8 cellular contexts compared by ENCODE assay signal in genomic region chr2:74548285-74548918, GRCh38. TPM values are rescaled to one million over a fixed set of nuclear protein-coding genes. Genes with fewer than 3 reads are reported as not detected.
DNase-seq lines count a peak whose midpoint lies in the region; ATAC-seq and TF ChIP-seq lines count a peak whose summit lies in the region.
"Had no signal": no experiment of that assay in that cellular context is flagged by ENCODE, and none has a peak within 500 bp of the region (broad histone marks: within the 10 kb centered on the region; RNA-seq: fewer than 3 reads in every experiment).

No MANE protein-coding gene starts in this region.

- H3K4me3 ChIP-seq in endodermal cell (ENCODE audit: low read length) (peak overlapping the region; percentile 73), skeletal muscle tissue (ENCODE audit: low read length in 3 of 3) (peak overlapping the region; percentile 62 to 67 (median 62))

- H3K9ac ChIP-seq in endodermal cell (ENCODE audit: extremely low read depth, low read length, poor library complexity, severe bottlenecking), result no peak overlapping the region
- peak overlapping the region; percentile 59 to 70 (median 62) for H3K9ac ChIP-seq in skeletal muscle tissue (ENCODE audit: low read depth in 1 of 3, low read length in 3 of 3)

- 12 to 21% methylated on average over 14 to 28 of the region's 28 CpGs for WGBS in endodermal cell (ENCODE audit: insufficient coverage in 1 of 2, insufficient read length in 1 of 2), 2 experiments

- no peak overlapping the region for H3K27ac Mint-ChIP-seq in endodermal cell

- no peaks in the 10 kb centered on the region for H3K4me1 ChIP-seq in endodermal cell (ENCODE audit: control insufficient read depth, insufficient read depth, low read length)
- H3K4me1 ChIP-seq in skeletal muscle tissue (ENCODE audit: control insufficient read depth in 3 of 3, insufficient read depth in 3 of 3, low read length in 3 of 3), result peaks cover 16 to 23% (median 18%) of the 10 kb centered on the region in 3 donors

- peaks cover 17% of the 10 kb centered on the region for H3K4me1 Mint-ChIP-seq in endodermal cell

- peaks cover 62% of the 10 kb centered on the region for H3K27me3 ChIP-seq in endodermal cell (ENCODE audit: control insufficient read depth, insufficient read depth, low read length, poor library complexity, severe bottlenecking)
- H3K27me3 ChIP-seq in skeletal muscle tissue (ENCODE audit: control insufficient read depth in 3 of 3, insufficient read depth in 3 of 3, low read length in 3 of 3), result peaks cover 7 to 39% (median 24%) of the 10 kb centered on the region in 3 donors

- H3K9me3 ChIP-seq in endodermal cell (ENCODE audit: control insufficient read depth, low read length), result no peaks in the 10 kb centered on the region
- no peaks in the 10 kb centered on the region for H3K9me3 ChIP-seq in skeletal muscle tissue (ENCODE audit: control insufficient read depth in 3 of 3, low read length in 3 of 3)

- H3K36me3 ChIP-seq in endodermal cell (ENCODE audit: control insufficient read depth, insufficient read depth, low read length), result no peaks in the 10 kb centered on the region
- H3K36me3 ChIP-seq in skeletal muscle tissue (ENCODE audit: control insufficient read depth in 3 of 3, insufficient read depth in 3 of 3, low read length in 3 of 3), result no peaks in the 10 kb centered on the region

- no peak for ATAC-seq in HG02610 (IDR thresholded peaks at IDR 0.05; ENCODE audit: unreplicated experiment)

- no peaks in the 10 kb centered on the region for H3K36me3 Mint-ChIP-seq in endodermal cell (ENCODE audit: low read depth)

- DNase-seq in NCI-H510A treated with DMSO at 0.1 percent for 48 hours (lab: John Stamatoyannopoulos, UW) (peak; percentile 82), NCI-H510A (lab: John Stamatoyannopoulos, UW) (no peak), endodermal cell (no peak), AG20443 (ENCODE audit: low spot score) (no peak)
- DNase-seq: DND-41 had no signal

- H3K27me3 Mint-ChIP-seq in endodermal cell (ENCODE audit: insufficient read depth), result peaks cover 64% of the 10 kb centered on the region

- peak overlapping the region; percentile 52 for H3K4me3 Mint-ChIP-seq in endodermal cell

- no peaks in the 10 kb centered on the region for H3K9me3 Mint-ChIP-seq in endodermal cell

- no peak overlapping the region for H3K27ac ChIP-seq in endodermal cell (ENCODE audit: low read depth, low read length)
- H3K27ac ChIP-seq in skeletal muscle tissue (ENCODE audit: low read depth, low read length), result peak overlapping the region; percentile 44

- TF ChIP-seq CTCF in endodermal cell (conservative IDR thresholded peaks at IDR 0.05), result no peak

RNA-seq across cellular contexts. Expression of gene LOXL3, which starts 5.3 kb away (rescaled TPM):
- 1 to 10 TPM; 5.4 to 7.6 TPM for total RNA-seq in endodermal cell
- 34.7 TPM for polyA plus RNA-seq in endodermal cell (2013, experiment 1 of 2)
- 26.7 TPM for polyA plus RNA-seq in endodermal cell (2013, experiment 2 of 2)
- total RNA-seq in skeletal muscle tissue, result 8.4 TPM

RNA-seq across cellular contexts. Expression of gene DOK1, which starts 6.1 kb away (rescaled TPM):
- total RNA-seq in endodermal cell, result 10 to 100 TPM; 12.9 to 15.1 TPM
- polyA plus RNA-seq in endodermal cell (2013, experiment 1 of 2), result 9.7 TPM
- 8.9 TPM for polyA plus RNA-seq in endodermal cell (2013, experiment 2 of 2)
- total RNA-seq in skeletal muscle tissue, result 12.0 TPM

RNA-seq across cellular contexts. Expression of gene HTRA2, which starts 18.7 kb away (rescaled TPM):
- total RNA-seq in endodermal cell (10 to 100 TPM; 32.8 to 38.9 TPM), skeletal muscle tissue (42.3 TPM)
- polyA plus RNA-seq in endodermal cell (2013, experiment 1 of 2), result 27.5 TPM
- 26.4 TPM for polyA plus RNA-seq in endodermal cell (2013, experiment 2 of 2)

RNA-seq across cellular contexts. Expression of gene AUP1, which starts 18.9 kb away (rescaled TPM):
- total RNA-seq in endodermal cell, result 10 to 100 TPM; 76.3 to 88.9 TPM
- 120 TPM for polyA plus RNA-seq in endodermal cell (2013, experiment 1 of 2)
- polyA plus RNA-seq in endodermal cell (2013, experiment 2 of 2), result 105 TPM
- total RNA-seq in skeletal muscle tissue, result 57.4 TPM

RNA-seq across cellular contexts. Expression of gene DQX1, which starts 22.4 kb away (rescaled TPM):
- total RNA-seq in endodermal cell (1 to 10 TPM in 1 of 2 donors, under 1 TPM in 1; 0.93 to 1.1 TPM), skeletal muscle tissue (not detected)
- 0.64 TPM for polyA plus RNA-seq in endodermal cell (2013, experiment 1 of 2)
- polyA plus RNA-seq in endodermal cell (2013, experiment 2 of 2), result 0.41 TPM
- total RNA-seq: glomerular endothelial cell had no signal
